ENCODE assay signal across 1 cellular context in the genomic region with DNA sequence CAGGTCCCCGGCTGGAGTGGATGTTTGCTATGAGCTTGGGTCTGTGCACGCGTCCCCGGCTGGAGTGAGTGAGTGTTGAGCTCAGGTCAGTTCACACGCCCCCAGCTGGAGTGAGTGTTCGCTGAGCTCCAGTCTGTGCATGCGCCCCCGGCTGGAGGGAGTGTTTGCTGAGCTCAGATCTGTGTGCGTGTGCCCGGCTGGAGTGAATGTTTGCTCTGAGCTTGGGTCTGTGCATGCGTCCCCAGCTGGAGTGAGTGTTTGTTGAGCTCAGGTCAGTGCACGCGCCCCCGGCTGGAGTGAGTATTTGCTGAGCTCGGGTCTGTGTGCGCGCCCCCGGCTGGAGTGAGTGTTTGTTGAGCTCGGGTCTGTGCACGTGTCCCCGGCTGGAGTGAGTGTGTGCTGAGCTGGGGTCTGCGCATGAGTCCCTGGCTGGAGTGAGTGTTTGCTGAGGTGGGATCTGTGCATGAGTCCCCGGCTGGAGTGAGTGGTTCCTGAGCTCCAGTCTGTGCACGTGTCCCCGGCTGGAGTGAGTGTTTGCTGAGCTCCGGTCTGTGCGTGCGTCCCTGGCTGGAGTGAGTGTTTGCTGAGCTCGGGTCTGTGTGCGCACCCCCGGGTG.
TF ChIP-seq lines count a peak whose summit lies in the region.

No MANE protein-coding gene starts in this region.

TF ChIP-seq in liver, 16 proteins besides CTCF, POLR2A, EP300 and RAD21 (continued from another document):
- TF ChIP-seq FOXA1 (IDR thresholded peaks at IDR 0.05), result no peak
- TF ChIP-seq RXRA (IDR thresholded peaks at IDR 0.05), result no peak
- TF ChIP-seq JUND (IDR thresholded peaks at IDR 0.05), result no peak
- TF ChIP-seq YY1 (IDR thresholded peaks at IDR 0.05), result no peak
- TF ChIP-seq EGR1 (IDR thresholded peaks at IDR 0.05; ENCODE audit: low read depth in 2 of 2), result no peak
- TF ChIP-seq, protein P1, sequence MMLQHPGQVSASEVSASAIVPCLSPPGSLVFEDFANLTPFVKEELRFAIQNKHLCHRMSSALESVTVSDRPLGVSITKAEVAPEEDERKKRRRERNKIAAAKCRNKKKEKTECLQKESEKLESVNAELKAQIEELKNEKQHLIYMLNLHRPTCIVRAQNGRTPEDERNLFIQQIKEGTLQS (IDR thresholded peaks at IDR 0.05), result no peak
- TF ChIP-seq FOXA2 (IDR thresholded peaks at IDR 0.05), result no peak
- TF ChIP-seq, protein P2, sequence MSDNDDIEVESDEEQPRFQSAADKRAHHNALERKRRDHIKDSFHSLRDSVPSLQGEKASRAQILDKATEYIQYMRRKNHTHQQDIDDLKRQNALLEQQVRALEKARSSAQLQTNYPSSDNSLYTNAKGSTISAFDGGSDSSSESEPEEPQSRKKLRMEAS (IDR thresholded peaks at IDR 0.05), result no peak
